In the genomic region with DNA sequence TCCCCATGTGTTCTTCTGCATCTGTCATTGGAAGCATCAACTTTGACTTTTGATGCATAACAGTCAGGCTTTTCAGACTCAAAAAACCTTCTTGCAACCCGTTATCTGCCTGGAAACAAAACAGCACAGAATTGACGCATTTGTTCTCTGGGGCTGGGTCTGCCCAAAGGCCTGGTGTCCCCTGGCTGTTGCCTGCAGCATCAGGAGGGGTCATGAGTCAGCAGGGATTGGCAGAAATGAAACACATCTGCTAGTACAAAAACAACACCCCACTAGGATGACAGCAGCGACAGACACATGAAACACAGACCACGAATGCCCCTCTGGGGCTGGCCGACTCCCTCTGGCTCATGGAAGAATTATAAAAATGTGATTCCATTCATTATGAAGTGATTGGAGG, we compare ENCODE assay signal across 15 cellular contexts.
DNase-seq lines count a peak whose midpoint lies in the region; ATAC-seq and TF ChIP-seq lines count a peak whose summit lies in the region.
"Had no signal": no experiment of that assay in that cellular context is flagged by ENCODE, and none has a peak within 500 bp of the region (broad histone marks: within the 10 kb centered on the region; RNA-seq: fewer than 3 reads in every experiment).

No MANE protein-coding gene starts in this region.

- H3K9me3 ChIP-seq in BLaER1 (no peaks in the 10 kb centered on the region), lung (ENCODE audit: control insufficient read depth in 2 of 2, insufficient read depth in 1 of 2, low read length in 1 of 2) (no peaks in the 10 kb centered on the region)

- 65 to 72% methylated on average over 5 of the region's 5 CpGs for WGBS in lung, 2 donors

- H3K4me1 Mint-ChIP-seq in brain: peaks cover 75% of the 10 kb centered on the region
- H3K4me1 Mint-ChIP-seq in T-helper 2 cell treated with Interferon-gamma antibody and Interleukin-4, amounts not matched to agents 5 μg/mL and 100 μg/mL, for 36 hours (ENCODE audit: low read depth): no peaks in the 10 kb centered on the region
- H3K4me1 Mint-ChIP-seq: activated CD4-positive, alpha-beta T cell treated with anti-CD3 and anti-CD28 coated beads for 36 hours had no signal

- peak; percentile 11 for ATAC-seq in lung (ENCODE audit: insufficient read depth, low FRiP score)
- no peak for ATAC-seq in GM21515 (IDR thresholded peaks at IDR 0.05; ENCODE audit: unreplicated experiment)
- ATAC-seq: activated CD4-positive, alpha-beta T cell treated with anti-CD3 and anti-CD28 coated beads for 36 hours had no signal

- H4K20me1 ChIP-seq in BLaER1 (no peaks in the 10 kb centered on the region), KMS-11 (ENCODE audit: insufficient read depth) (no peaks in the 10 kb centered on the region)

- H3K36me3 ChIP-seq in BLaER1: no peaks in the 10 kb centered on the region
- no peaks in the 10 kb centered on the region for H3K36me3 ChIP-seq in KMS-11 (ENCODE audit: insufficient read depth)
- H3K36me3 ChIP-seq in lung (ENCODE audit: control insufficient read depth in 2 of 2, insufficient read depth in 2 of 2, low read length in 2 of 2): no peaks in the 10 kb centered on the region

- H3K9ac ChIP-seq in BLaER1: no peak overlapping the region
- peak overlapping the region; percentile 55; the same call in 1 of the 2 replicates for H3K9ac ChIP-seq in KMS-11

- DNase-seq in lung (ENCODE audit: low spot score): no peak
- no peak for DNase-seq in activated CD4-positive, alpha-beta T cell treated with anti-CD3 and anti-CD28 coated beads for 4 hours
- DNase-seq in T-helper 2 cell treated with Interferon-gamma antibody and Interleukin-4, amounts not matched to agents 5 μg/mL and 100 μg/mL, for 36 hours (ENCODE audit: low spot score): no peak
- no peak for DNase-seq in NCI-H146 treated with DMSO at 0.1 percent for 48 hours (lab: John Stamatoyannopoulos, UW; ENCODE audit: unreplicated experiment)
- DNase-seq: activated CD4-positive, alpha-beta T cell treated with anti-CD3 and anti-CD28 coated beads for 36 hours; activated naive CD4-positive, alpha-beta T cell treated with Interleukin-2 at 50 U/mL for 16 hours; cortex of kidney; DMS53; stimulated activated CD4-positive, alpha-beta T cell treated with anti-CD3 and anti-CD28 coated beads, Interleukin-2, amount 100 ng/mL, for 48 hours; T-helper 9 cell had no signal

- H3K27ac ChIP-seq in BLaER1 (no peak overlapping the region), KMS-11 (peak overlapping the region; percentile 87), lung (ENCODE audit: low read depth in 1 of 2, low read length in 1 of 2) (peak overlapping the region in 1 of 2 donors; percentile 71)
- H3K27ac ChIP-seq: epithelial cell of prostate had no signal

- H3K4me1 ChIP-seq in BLaER1 (peaks cover 56% of the 10 kb centered on the region), KMS-11 (ENCODE audit: low read depth, poor library complexity, severe bottlenecking) (peaks cover 71% of the 10 kb centered on the region), lung (ENCODE audit: control insufficient read depth in 2 of 2, insufficient read depth in 2 of 2, low read length in 2 of 2) (peaks cover 0 to 7% of the 10 kb centered on the region in 2 donors)

- H3K27me3 ChIP-seq in BLaER1 (no peaks in the 10 kb centered on the region), KMS-11 (ENCODE audit: insufficient read depth, low read depth) (no peaks in the 10 kb centered on the region), lung (ENCODE audit: control insufficient read depth, insufficient read depth) (no peaks in the 10 kb centered on the region)

- H3K27me3 Mint-ChIP-seq in brain: peaks cover 2% of the 10 kb centered on the region
- H3K27me3 Mint-ChIP-seq in T-helper 2 cell treated with Interferon-gamma antibody and Interleukin-4, amounts not matched to agents 5 μg/mL and 100 μg/mL, for 36 hours (ENCODE audit: low read depth): peaks cover 2% of the 10 kb centered on the region

- no peaks in the 10 kb centered on the region for H3K9me3 Mint-ChIP-seq in brain
- H3K9me3 Mint-ChIP-seq in T-helper 2 cell treated with Interferon-gamma antibody and Interleukin-4, amounts not matched to agents 5 μg/mL and 100 μg/mL, for 36 hours: no peaks in the 10 kb centered on the region

- TF ChIP-seq CTCF in KMS-11 (conservative IDR thresholded peaks at IDR 0.05; ENCODE audit: low read depth, low read length) (no peak), brain (conservative IDR thresholded peaks at IDR 0.05) (no peak), lung (IDR thresholded peaks at IDR 0.05; ENCODE audit: control extremely low read depth, extremely low read depth) (no peak)

- H3K27ac Mint-ChIP-seq in brain: peak overlapping the region in 3 of 5 experiments; percentile 42 to 93 (median 81)
- H3K27ac Mint-ChIP-seq in T-helper 2 cell treated with Interferon-gamma antibody and Interleukin-4, amounts not matched to agents 5 μg/mL and 100 μg/mL, for 36 hours: no peak overlapping the region
- H3K27ac Mint-ChIP-seq: activated CD4-positive, alpha-beta T cell treated with anti-CD3 and anti-CD28 coated beads for 36 hours had no signal

- H3K4me2 ChIP-seq in BLaER1 (peak overlapping the region; percentile 23), KMS-11 (peak overlapping the region; percentile 72)

- H3K4me3 Mint-ChIP-seq in brain: no peak overlapping the region
- H3K4me3 Mint-ChIP-seq in T-helper 2 cell treated with Interferon-gamma antibody and Interleukin-4, amounts not matched to agents 5 μg/mL and 100 μg/mL, for 36 hours: no peak overlapping the region
- H3K4me3 Mint-ChIP-seq: activated CD4-positive, alpha-beta T cell treated with anti-CD3 and anti-CD28 coated beads for 36 hours had no signal

- H3K4me3 ChIP-seq in BLaER1 (no peak overlapping the region), KMS-11 (IDR thresholded peaks at IDR 0.05; ENCODE audit: insufficient read depth, low read depth, low read length) (no peak overlapping the region), lung (no peak overlapping the region)

- H3K79me2 ChIP-seq in KMS-11 (ENCODE audit: insufficient read depth, low read depth): no peaks in the 10 kb centered on the region

- H2AFZ ChIP-seq in KMS-11 (ENCODE audit: low read depth): peak overlapping the region; percentile 33; the same call in 1 of the 2 replicates

- H3K36me3 Mint-ChIP-seq in brain: no peaks in the 10 kb centered on the region
- no peaks in the 10 kb centered on the region for H3K36me3 Mint-ChIP-seq in T-helper 2 cell treated with Interferon-gamma antibody and Interleukin-4, amounts not matched to agents 5 μg/mL and 100 μg/mL, for 36 hours (ENCODE audit: low read depth)
